ENCODE assay signal across 1 cellular context in genomic region chr7:100132697-100133137, GRCh38.
TF ChIP-seq lines count a peak whose summit lies in the region.

No MANE protein-coding gene starts in this region.

TF ChIP-seq in endothelial cell of umbilical vein, 7 proteins besides CTCF, POLR2A, EP300 and RAD21:
- no peak for TF ChIP-seq POLR2AphosphoS5 (IDR thresholded peaks at IDR 0.05; ENCODE audit: insufficient read depth, low read depth, low read length)
- no peak for TF ChIP-seq GATA2 (IDR thresholded peaks at IDR 0.05; ENCODE audit: insufficient read depth, insufficient read length, low read depth, low read length)
- TF ChIP-seq JUN (IDR thresholded peaks at IDR 0.05; ENCODE audit: borderline replicate concordance, insufficient read depth, insufficient read length, low read depth) = no peak
- TF ChIP-seq MYC (IDR thresholded peaks at IDR 0.05; ENCODE audit: low read depth, low read length) = no peak
- TF ChIP-seq, protein P1, sequence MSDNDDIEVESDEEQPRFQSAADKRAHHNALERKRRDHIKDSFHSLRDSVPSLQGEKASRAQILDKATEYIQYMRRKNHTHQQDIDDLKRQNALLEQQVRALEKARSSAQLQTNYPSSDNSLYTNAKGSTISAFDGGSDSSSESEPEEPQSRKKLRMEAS (IDR thresholded peaks at IDR 0.05; ENCODE audit: insufficient read depth, insufficient read length) = no peak
- no peak for TF ChIP-seq EZH2 (IDR thresholded peaks at IDR 0.05; ENCODE audit: borderline replicate concordance, low read depth, low read length, severe bottlenecking)
TF ChIP-seq in endothelial cell of umbilical vein: peak in this region for 0.
